1 cellular context compared by ENCODE assay signal in the genomic region with DNA sequence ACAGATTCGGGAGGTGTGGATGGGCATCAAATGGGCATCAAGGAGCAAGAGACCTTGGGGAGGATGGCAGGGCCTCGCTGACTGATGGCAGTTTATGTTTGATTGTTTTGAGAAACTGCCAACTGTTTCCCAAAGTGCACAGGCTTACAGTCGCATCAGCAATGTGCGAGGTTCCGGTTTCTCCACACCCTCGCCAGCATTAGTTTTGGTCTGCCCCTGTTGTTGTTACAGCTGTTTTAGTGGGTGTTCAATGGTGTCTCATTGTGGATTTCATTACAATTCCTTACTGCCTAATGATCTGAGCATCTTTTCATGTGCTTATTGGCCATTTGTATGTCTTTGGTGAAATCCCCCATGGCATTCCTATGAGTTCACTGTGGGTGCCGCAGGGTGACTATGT.
A peak's percentile ranks its signal among the peaks of the same experiment; 100 is the strongest.
TF ChIP-seq lines count a peak whose summit lies in the region.

No MANE protein-coding gene starts in this region.

TF ChIP-seq in liver, 16 proteins besides CTCF, POLR2A, EP300 and RAD21 (continued from another document):
- TF ChIP-seq, protein P1, sequence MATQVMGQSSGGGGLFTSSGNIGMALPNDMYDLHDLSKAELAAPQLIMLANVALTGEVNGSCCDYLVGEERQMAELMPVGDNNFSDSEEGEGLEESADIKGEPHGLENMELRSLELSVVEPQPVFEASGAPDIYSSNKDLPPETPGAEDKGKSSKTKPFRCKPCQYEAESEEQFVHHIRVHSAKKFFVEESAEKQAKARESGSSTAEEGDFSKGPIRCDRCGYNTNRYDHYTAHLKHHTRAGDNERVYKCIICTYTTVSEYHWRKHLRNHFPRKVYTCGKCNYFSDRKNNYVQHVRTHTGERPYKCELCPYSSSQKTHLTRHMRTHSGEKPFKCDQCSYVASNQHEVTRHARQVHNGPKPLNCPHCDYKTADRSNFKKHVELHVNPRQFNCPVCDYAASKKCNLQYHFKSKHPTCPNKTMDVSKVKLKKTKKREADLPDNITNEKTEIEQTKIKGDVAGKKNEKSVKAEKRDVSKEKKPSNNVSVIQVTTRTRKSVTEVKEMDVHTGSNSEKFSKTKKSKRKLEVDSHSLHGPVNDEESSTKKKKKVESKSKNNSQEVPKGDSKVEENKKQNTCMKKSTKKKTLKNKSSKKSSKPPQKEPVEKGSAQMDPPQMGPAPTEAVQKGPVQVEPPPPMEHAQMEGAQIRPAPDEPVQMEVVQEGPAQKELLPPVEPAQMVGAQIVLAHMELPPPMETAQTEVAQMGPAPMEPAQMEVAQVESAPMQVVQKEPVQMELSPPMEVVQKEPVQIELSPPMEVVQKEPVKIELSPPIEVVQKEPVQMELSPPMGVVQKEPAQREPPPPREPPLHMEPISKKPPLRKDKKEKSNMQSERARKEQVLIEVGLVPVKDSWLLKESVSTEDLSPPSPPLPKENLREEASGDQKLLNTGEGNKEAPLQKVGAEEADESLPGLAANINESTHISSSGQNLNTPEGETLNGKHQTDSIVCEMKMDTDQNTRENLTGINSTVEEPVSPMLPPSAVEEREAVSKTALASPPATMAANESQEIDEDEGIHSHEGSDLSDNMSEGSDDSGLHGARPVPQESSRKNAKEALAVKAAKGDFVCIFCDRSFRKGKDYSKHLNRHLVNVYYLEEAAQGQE (IDR thresholded peaks at IDR 0.05), result no peak
- TF ChIP-seq FOXA2 (IDR thresholded peaks at IDR 0.05) (no peak), HNF4G (IDR thresholded peaks at IDR 0.05) (no peak), JUND (IDR thresholded peaks at IDR 0.05) (peak in 1 of 2 donors; percentile 13), EGR1 (IDR thresholded peaks at IDR 0.05; ENCODE audit: low read depth in 2 of 2) (no peak), RXRA (IDR thresholded peaks at IDR 0.05) (peak in 1 of 2 donors; percentile 40)
- TF ChIP-seq, protein P2, sequence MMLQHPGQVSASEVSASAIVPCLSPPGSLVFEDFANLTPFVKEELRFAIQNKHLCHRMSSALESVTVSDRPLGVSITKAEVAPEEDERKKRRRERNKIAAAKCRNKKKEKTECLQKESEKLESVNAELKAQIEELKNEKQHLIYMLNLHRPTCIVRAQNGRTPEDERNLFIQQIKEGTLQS (IDR thresholded peaks at IDR 0.05), result no peak
